9 cellular contexts compared by ENCODE assay signal in the genomic region with DNA sequence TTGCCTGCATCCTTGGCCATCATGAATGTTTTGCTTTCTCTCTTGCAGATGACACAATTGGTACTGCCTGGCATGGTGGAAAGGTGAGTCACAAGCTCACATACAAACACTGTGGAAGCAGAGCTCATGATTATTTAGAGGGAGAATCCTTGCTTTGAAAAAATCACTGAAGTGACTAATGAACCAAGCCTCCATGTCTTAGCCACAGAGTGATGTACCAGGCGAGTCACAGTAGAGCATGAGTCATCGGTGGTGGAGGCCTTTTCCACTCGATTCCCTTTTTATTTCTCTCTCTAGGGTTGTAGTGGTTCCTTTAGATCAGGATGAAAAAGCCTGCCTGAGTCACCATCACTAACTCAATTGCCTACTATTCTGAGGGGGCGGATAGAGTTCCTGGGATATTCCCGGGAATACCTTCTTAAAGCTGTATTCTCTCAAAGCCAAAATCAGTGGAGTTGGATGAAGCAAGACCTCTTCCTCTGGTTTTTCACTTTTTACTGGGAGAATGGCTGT. TPM values are rescaled to one million over a fixed set of nuclear protein-coding genes. Genes with fewer than 3 reads are reported as not detected.
DNase-seq lines count a peak whose midpoint lies in the region; ATAC-seq and TF ChIP-seq lines count a peak whose summit lies in the region.
"Had no signal": no experiment of that assay in that cellular context is flagged by ENCODE, and none has a peak within 500 bp of the region (broad histone marks: within the 10 kb centered on the region; RNA-seq: fewer than 3 reads in every experiment).

No MANE protein-coding gene starts in this region.

- DNase-seq in NCI-H345 (lab: John Stamatoyannopoulos, UW) (peak; percentile 5), NCI-H345 treated with DMSO at 0.1 percent for 48 hours (lab: John Stamatoyannopoulos, UW; ENCODE audit: unreplicated experiment) (no peak), RPMI7951 (ENCODE audit: low read depth) (peak; percentile 99), body of pancreas (peak in 2 of 4 donors; percentile 7 to 46), mucosa of descending colon (no peak)

- H3K9ac ChIP-seq in subcutaneous abdominal adipose tissue (ENCODE audit: low read length in 5 of 5), result no peak overlapping the region
- H3K9ac ChIP-seq: BLaER1 had no signal

- H3K9me3 ChIP-seq in body of pancreas, result no peaks in the 10 kb centered on the region
- H3K9me3 ChIP-seq in mucosa of descending colon, result no peaks in the 10 kb centered on the region
- no peaks in the 10 kb centered on the region for H3K9me3 ChIP-seq in subcutaneous abdominal adipose tissue (ENCODE audit: control insufficient read depth in 5 of 5, low read length in 5 of 5)
- H3K9me3 ChIP-seq: BLaER1 had no signal

- no peak for TF ChIP-seq CTCF in body of pancreas (IDR thresholded peaks at IDR 0.05)
- TF ChIP-seq CTCF in mucosa of descending colon (IDR thresholded peaks at IDR 0.05), result no peak

- H3K4me3 ChIP-seq in body of pancreas, result no peak overlapping the region
- no peak overlapping the region for H3K4me3 ChIP-seq in mucosa of descending colon
- no peak overlapping the region for H3K4me3 ChIP-seq in subcutaneous abdominal adipose tissue (ENCODE audit: low read depth in 1 of 5, low read length in 5 of 5)
- H3K4me3 ChIP-seq: BLaER1 had no signal

- H3K27ac ChIP-seq in body of pancreas, result no peak overlapping the region
- peak overlapping the region; percentile 38 for H3K27ac ChIP-seq in subcutaneous abdominal adipose tissue (ENCODE audit: low read depth, low read length)
- H3K27ac ChIP-seq: BLaER1 had no signal

- no peaks in the 10 kb centered on the region for H3K4me1 ChIP-seq in body of pancreas
- no peaks in the 10 kb centered on the region for H3K4me1 ChIP-seq in mucosa of descending colon (ENCODE audit: low read depth)
- peaks cover 0 to 17% (median 14%) of the 10 kb centered on the region in 5 donors for H3K4me1 ChIP-seq in subcutaneous abdominal adipose tissue (ENCODE audit: control insufficient read depth in 5 of 5, insufficient read depth in 5 of 5, low read length in 5 of 5)
- H3K4me1 ChIP-seq: BLaER1 had no signal

- 71 to 76% methylated on average over 5 of the region's 5 CpGs for WGBS in body of pancreas, 2 donors

- no peak for TF ChIP-seq POLR2A in body of pancreas (IDR thresholded peaks at IDR 0.05)

- intact Hi-C loops in body of pancreas (cut with DNase I), result no loop called here
- intact Hi-C loops in mucosa of descending colon (cut with DNase I, micrococcal nuclease), result no loop called here

- H3K36me3 ChIP-seq in body of pancreas (replicated peaks in 1 of 2; ENCODE audit: insufficient read depth in 1 of 2, low read depth in 2 of 2) (peaks cover 0 to 2% of the 10 kb centered on the region in 2 donors), mucosa of descending colon (ENCODE audit: low read depth) (no peaks in the 10 kb centered on the region), subcutaneous abdominal adipose tissue (ENCODE audit: control insufficient read depth in 5 of 5, insufficient read depth in 5 of 5, low read length in 5 of 5) (peaks cover 0 to 5% (median 5%) of the 10 kb centered on the region in 5 donors)

- ATAC-seq in body of pancreas (peak; percentile 58), mucosa of descending colon (peak; percentile 72), GM21360 (IDR thresholded peaks at IDR 0.05; ENCODE audit: unreplicated experiment) (no peak), GM19351 (IDR thresholded peaks at IDR 0.05; ENCODE audit: unreplicated experiment) (no peak)

- H3K27me3 ChIP-seq in body of pancreas (no peaks in the 10 kb centered on the region), subcutaneous abdominal adipose tissue (ENCODE audit: control insufficient read depth in 5 of 5, insufficient read depth in 4 of 5, low read length in 5 of 5) (no peaks in the 10 kb centered on the region)
- H3K27me3 ChIP-seq: BLaER1 had no signal

RNA-seq across cellular contexts. Expression of a gene that starts 49.6 kb away (rescaled TPM):
- 39.2 and 46.7 TPM in 2 replicates for total RNA-seq in RPMI7951 (2014; rRNA removed; shearing (Covaris generic))
- total RNA-seq in body of pancreas, result 10 to 100 TPM; 29.3 to 30.0 TPM
- 10 to 100 TPM; 18.9 to 27.7 (median 27.0) TPM for total RNA-seq in mucosa of descending colon

Comparison
In these comparisons a context has a peak if more than half of its experiments do, and no peak if none do; other contexts are left out.
1. DNase-seq: peak in NCI-H345 (single experiment) and RPMI7951 (single experiment); none in NCI-H345 treated with DMSO at 0.1 percent for 48 hours (single experiment) and mucosa of descending colon (0 of 3).
2. ATAC-seq: peak in body of pancreas (single experiment) and mucosa of descending colon (single experiment); none in GM21360 (single experiment) and GM19351 (single experiment).